23 cellular contexts compared by ENCODE assay signal in the genomic region with DNA sequence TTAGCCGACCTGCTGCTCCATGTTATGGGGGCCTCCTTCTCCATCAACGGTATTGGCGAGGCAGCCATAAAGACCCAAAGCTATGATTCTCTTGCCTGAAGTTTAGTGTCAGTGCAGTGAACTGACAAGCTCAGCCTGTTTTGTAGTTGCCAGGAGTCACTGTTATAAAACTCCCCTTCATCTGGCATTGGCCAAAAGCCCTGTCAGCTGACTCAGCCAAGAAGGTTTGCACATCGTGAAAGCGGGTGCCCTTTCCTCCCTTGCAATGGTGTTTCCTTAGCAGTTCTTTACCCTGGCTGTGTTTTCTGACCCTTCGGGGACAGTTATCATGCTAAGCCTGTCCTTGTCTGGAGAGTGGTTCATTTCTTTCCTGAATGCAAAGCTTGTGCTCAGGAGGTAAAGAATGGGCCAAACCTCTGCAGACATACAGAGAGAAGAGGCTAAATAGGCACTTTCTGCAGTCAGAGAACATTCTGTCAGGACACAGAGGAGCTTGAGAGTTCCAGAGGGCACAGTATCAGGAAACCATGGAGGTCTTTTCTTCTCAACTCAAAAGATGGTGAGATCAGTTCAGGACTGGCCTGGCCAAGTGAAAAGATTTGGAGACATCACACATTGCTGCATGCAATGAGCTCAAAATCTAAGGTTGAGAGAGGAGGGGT.
DNase-seq lines count a peak whose midpoint lies in the region; ATAC-seq, FAIRE-seq and TF ChIP-seq lines count a peak whose summit lies in the region.
"Had no signal": no experiment of that assay in that cellular context is flagged by ENCODE, and none has a peak within 500 bp of the region (broad histone marks: within the 10 kb centered on the region; RNA-seq: fewer than 3 reads in every experiment).

No MANE protein-coding gene starts in this region.

- H3K9me3 ChIP-seq in Loucy (ENCODE audit: insufficient read depth, low read depth, low read length) = no peaks in the 10 kb centered on the region
- no peaks in the 10 kb centered on the region for H3K9me3 ChIP-seq in astrocyte (ENCODE audit: insufficient read depth, low read depth, low read length)
- no peaks in the 10 kb centered on the region for H3K9me3 ChIP-seq in mesenchymal stem cell (ENCODE audit: control insufficient read depth, low read length)
- H3K9me3 ChIP-seq: BLaER1 treated with 17β-estradiol and CSF1 and Interleukin-3, amounts not matched to agents 10 nM and 100 nM; SJCRH30 had no signal

- H2BK5ac ChIP-seq in mesenchymal stem cell (ENCODE audit: low read depth, low read length, poor library complexity, severe bottlenecking) = no peak overlapping the region

- TF ChIP-seq CTCF in Loucy (conservative IDR thresholded peaks at IDR 0.05; ENCODE audit: low read length) (no peak), astrocyte (IDR thresholded peaks at IDR 0.05; ENCODE audit: insufficient read depth, low read depth, low read length) (no peak)

- H3K4ac ChIP-seq in mesenchymal stem cell (ENCODE audit: low read depth in 1 of 2, low read length in 2 of 2) = peak overlapping the region in 1 of 2 experiments; percentile 35

- no peak overlapping the region for H2BK12ac ChIP-seq in mesenchymal stem cell (ENCODE audit: low read length in 2 of 2)

- no peaks in the 10 kb centered on the region for H3F3A ChIP-seq in Loucy (ENCODE audit: low read depth)

- H3K4me2 ChIP-seq in Loucy (ENCODE audit: low read depth, low read length, poor library complexity, severe bottlenecking) (no peak overlapping the region), astrocyte (ENCODE audit: low read length) (no peak overlapping the region), mesenchymal stem cell (ENCODE audit: low read length, poor library complexity, severe bottlenecking) (no peak overlapping the region)
- H3K4me2 ChIP-seq: BLaER1 treated with 17β-estradiol and CSF1 and Interleukin-3, amounts not matched to agents 10 nM and 100 nM; KMS-11 had no signal

- no peaks in the 10 kb centered on the region for H3K9me2 ChIP-seq in Loucy (replicated peaks; ENCODE audit: low read depth, low read length)

- DNase-seq in AG20443 (ENCODE audit: low spot score) (peak; percentile 32), astrocyte (ENCODE audit: low read depth) (no peak), mesenchymal stem cell (no peak), SIG-M5 treated with dmso at 0.1 percent for 504 hours (lab: John Stamatoyannopoulos, UW; ENCODE audit: unreplicated experiment) (no peak)
- no peak for DNase-seq in effector CD8-positive, alpha-beta T cell (lab: John Stamatoyannopoulos, UW)
- DNase-seq: CD8-positive, alpha-beta memory T cell; DMS53; EL; H9; MM.1S; NCI-H1092; NCI-H1436 treated with DMSO at 0.1 percent for 48 hours; NCI-H2029; NCI-H2171; NK-92 treated with Interleukin-12 subunit alpha and Interleukin-12 subunit beta, amount 100 ng/mL, for 24 hours; SJCRH30 had no signal

- H3K4me3 Mint-ChIP-seq in astrocyte (ENCODE audit: unreplicated experiment) = no peak overlapping the region
- H3K4me3 Mint-ChIP-seq: CD8-positive, alpha-beta memory T cell; H9 had no signal

- no peaks in the 10 kb centered on the region for H3K36me3 Mint-ChIP-seq in astrocyte (ENCODE audit: low read depth, unreplicated experiment)
- H3K36me3 Mint-ChIP-seq: CD8-positive, alpha-beta memory T cell had no signal

- H3K23ac ChIP-seq in mesenchymal stem cell (ENCODE audit: low read length in 2 of 2) = no peak overlapping the region

- 92% methylated on average over 6 of the region's 6 CpGs for WGBS in mesenchymal stem cell

- ATAC-seq in GM18511 (IDR thresholded peaks at IDR 0.05; ENCODE audit: unreplicated experiment) (no peak), GM21360 (IDR thresholded peaks at IDR 0.05; ENCODE audit: unreplicated experiment) (no peak)

- H3K9ac ChIP-seq in Loucy (ENCODE audit: low read depth, low read length, poor library complexity, severe bottlenecking) (no peak overlapping the region), astrocyte (ENCODE audit: low read length) (no peak overlapping the region), mesenchymal stem cell (ENCODE audit: low read length) (no peak overlapping the region)
- H3K9ac ChIP-seq: BLaER1 treated with 17β-estradiol and CSF1 and Interleukin-3, amounts not matched to agents 10 nM and 100 nM; KMS-11 had no signal

- H3K4me3 ChIP-seq in Loucy (ENCODE audit: low read length, poor library complexity, severe bottlenecking) (no peak overlapping the region), astrocyte (ENCODE audit: insufficient read depth, low read depth, low read length) (no peak overlapping the region), mesenchymal stem cell (ENCODE audit: insufficient read depth in 1 of 2, low read depth in 1 of 2, low read length in 2 of 2) (no peak overlapping the region)
- H3K4me3 ChIP-seq: BLaER1 treated with 17β-estradiol and CSF1 and Interleukin-3, amounts not matched to agents 10 nM and 100 nM; SJCRH30 had no signal

- H2BK120ac ChIP-seq in mesenchymal stem cell (ENCODE audit: low read depth, low read length) = no peak overlapping the region

- H4K8ac ChIP-seq in mesenchymal stem cell (ENCODE audit: low read length) = peak overlapping the region; percentile 32

- no peak overlapping the region for H2AK5ac ChIP-seq in mesenchymal stem cell (ENCODE audit: low read length, severe bottlenecking)

- H3K9me3 Mint-ChIP-seq in astrocyte (ENCODE audit: unreplicated experiment) = no peaks in the 10 kb centered on the region
- H3K9me3 Mint-ChIP-seq: H9 had no signal

- H3K27ac ChIP-seq in astrocyte (ENCODE audit: low read depth, low read length) (no peak overlapping the region), mesenchymal stem cell (ENCODE audit: low read length, poor library complexity, severe bottlenecking) (no peak overlapping the region)
- H3K27ac ChIP-seq: BLaER1 treated with 17β-estradiol and CSF1 and Interleukin-3, amounts not matched to agents 10 nM and 100 nM; KMS-11; SJCRH30 had no signal

- H3K14ac ChIP-seq in mesenchymal stem cell (ENCODE audit: low read length in 2 of 2) = no peak overlapping the region

- H3K79me2 ChIP-seq in Loucy (ENCODE audit: insufficient read depth, low read length) = no peaks in the 10 kb centered on the region
- H3K79me2 ChIP-seq in astrocyte (ENCODE audit: insufficient read depth, low read length) = no peaks in the 10 kb centered on the region

- FAIRE-seq in astrocyte (lab: Jason Lieb, UNC) = no peak
- FAIRE-seq: GM12892, GM18507 had no signal

- no peak overlapping the region for H2BK15ac ChIP-seq in mesenchymal stem cell (ENCODE audit: low read depth, poor library complexity, severe bottlenecking)

- H4K91ac ChIP-seq in mesenchymal stem cell (ENCODE audit: low read length) = no peak overlapping the region

- H2AFZ ChIP-seq in Loucy (ENCODE audit: low read length) = peak overlapping the region; percentile 47
- peak overlapping the region; percentile 6 for H2AFZ ChIP-seq in astrocyte (ENCODE audit: low read depth, low read length)
- no peak overlapping the region for H2AFZ ChIP-seq in mesenchymal stem cell (ENCODE audit: low read depth, low read length)

- H3K36me3 ChIP-seq in Loucy (ENCODE audit: insufficient read depth, low read length) = no peaks in the 10 kb centered on the region
- H3K36me3 ChIP-seq in astrocyte (ENCODE audit: insufficient read depth, low read length) = no peaks in the 10 kb centered on the region
- no peaks in the 10 kb centered on the region for H3K36me3 ChIP-seq in mesenchymal stem cell (ENCODE audit: control insufficient read depth in 1 of 2, insufficient read depth in 2 of 2, low read depth in 1 of 2, low read length in 2 of 2)
- H3K36me3 ChIP-seq: BLaER1 treated with 17β-estradiol and CSF1 and Interleukin-3, amounts not matched to agents 10 nM and 100 nM; SJCRH30 had no signal

- H3K79me1 ChIP-seq in mesenchymal stem cell (replicated peaks; ENCODE audit: low read length, poor library complexity, severe bottlenecking) = no peaks in the 10 kb centered on the region

- H3K18ac ChIP-seq in mesenchymal stem cell (ENCODE audit: low read depth in 1 of 2, low read length in 2 of 2) = no peak overlapping the region

- peaks cover 7% of the 10 kb centered on the region for H3K4me1 Mint-ChIP-seq in astrocyte (ENCODE audit: low read depth, unreplicated experiment)
- H3K4me1 Mint-ChIP-seq: CD8-positive, alpha-beta memory T cell had no signal

- no peaks in the 10 kb centered on the region for H4K20me1 ChIP-seq in Loucy (ENCODE audit: insufficient read depth, low read length, poor library complexity, severe bottlenecking)
- H4K20me1 ChIP-seq in astrocyte (ENCODE audit: insufficient read depth, low read length) = no peaks in the 10 kb centered on the region
- H4K20me1 ChIP-seq: BLaER1 treated with 17β-estradiol and CSF1 and Interleukin-3, amounts not matched to agents 10 nM and 100 nM had no signal

- H3K27me3 ChIP-seq in Loucy (ENCODE audit: insufficient read depth, low read length, poor library complexity, severe bottlenecking) = no peaks in the 10 kb centered on the region
- peaks cover 3% of the 10 kb centered on the region for H3K27me3 ChIP-seq in astrocyte (ENCODE audit: insufficient read depth, low read length)
- H3K27me3 ChIP-seq in mesenchymal stem cell (ENCODE audit: control insufficient read depth in 1 of 2, insufficient read depth in 1 of 2, low read length in 2 of 2) = no peaks in the 10 kb centered on the region
- H3K27me3 ChIP-seq: BLaER1 treated with 17β-estradiol and CSF1 and Interleukin-3, amounts not matched to agents 10 nM and 100 nM; SJCRH30 had no signal

- no peak overlapping the region for H3K27ac Mint-ChIP-seq in astrocyte (ENCODE audit: unreplicated experiment)
- H3K27ac Mint-ChIP-seq: CD8-positive, alpha-beta memory T cell; H9 had no signal

- H3K4me1 ChIP-seq in Loucy (ENCODE audit: insufficient read depth, low read length, poor library complexity, severe bottlenecking) (no peaks in the 10 kb centered on the region), astrocyte (ENCODE audit: insufficient read depth, low read length) (no peaks in the 10 kb centered on the region), mesenchymal stem cell (ENCODE audit: control insufficient read depth, insufficient read depth, low read depth, low read length) (peaks cover 1% of the 10 kb centered on the region)

- peaks cover 4% of the 10 kb centered on the region for H3K27me3 Mint-ChIP-seq in astrocyte (ENCODE audit: low read depth, unreplicated experiment)
